1 cellular context compared by ENCODE assay signal in the genomic region with DNA sequence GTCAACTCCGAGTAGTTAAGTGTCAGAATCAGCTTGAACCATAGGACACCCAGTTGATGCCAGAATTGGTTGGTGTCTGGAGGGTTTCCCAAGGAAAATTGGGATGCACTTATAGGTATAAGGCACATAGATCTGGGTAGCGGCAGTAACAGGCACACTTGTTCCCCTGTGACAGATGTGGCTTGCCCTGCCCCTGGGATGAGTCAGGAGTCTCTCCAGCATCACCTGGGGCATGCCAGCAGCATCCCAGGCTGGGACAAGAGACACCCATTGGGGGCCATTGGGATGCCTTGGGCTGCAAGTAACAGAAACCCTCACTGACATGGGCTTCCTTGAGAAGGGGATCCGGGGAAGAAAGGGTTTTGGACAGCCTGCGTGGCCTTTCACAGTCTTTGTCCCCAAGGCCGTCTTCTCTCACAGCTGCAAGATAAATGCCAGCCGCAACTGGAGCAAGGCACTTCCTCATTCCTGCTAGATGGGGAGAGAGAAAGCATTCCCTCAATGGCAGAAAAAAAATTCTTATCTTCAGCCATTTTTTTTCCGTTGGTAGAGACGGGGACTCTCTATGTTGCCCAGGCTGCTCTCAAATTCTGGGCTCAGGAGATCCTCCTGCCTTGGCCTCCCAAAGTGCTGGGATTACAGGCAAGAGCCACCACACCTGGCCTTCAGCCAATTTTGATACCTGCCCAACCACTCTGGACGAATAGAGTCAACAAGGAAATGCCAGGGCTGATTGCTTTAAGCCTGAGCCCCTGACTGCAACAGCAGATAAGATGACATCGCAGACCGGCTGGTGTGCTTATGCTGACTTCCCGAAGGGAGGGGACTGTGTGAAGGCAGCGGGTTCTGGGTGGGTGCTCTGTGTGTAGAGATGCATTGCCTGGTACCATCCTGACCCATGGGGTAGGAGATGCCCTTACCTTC.
TF ChIP-seq lines count a peak whose summit lies in the region.

No MANE protein-coding gene starts in this region.

TF ChIP-seq in K562, 482 proteins besides CTCF, POLR2A, EP300 and RAD21 (continued from another document and continues in another):
- TF ChIP-seq ZBTB40 (IDR thresholded peaks at IDR 0.05) = no peak
- no peak for TF ChIP-seq ZBTB40 (CRISPR knock-in tag; IDR thresholded peaks at IDR 0.05)
- TF ChIP-seq SIRT6 (IDR thresholded peaks at IDR 0.05; ENCODE audit: low read depth, low read length) = no peak
- peak; percentile 30; the same call in 1 of the 2 replicates for TF ChIP-seq ZNF384 (IDR thresholded peaks at IDR 0.05; ENCODE audit: low read depth, low read length)
- no peak for TF ChIP-seq PCBP2 (IDR thresholded peaks at IDR 0.05; ENCODE audit: low read depth, low read length, poor library complexity, severe bottlenecking)
- TF ChIP-seq U2AF1 (optimal IDR thresholded peaks at IDR 0.05; ENCODE audit: low read depth, low read length) = no peak
- TF ChIP-seq ATF1 (CRISPR knock-in tag; IDR thresholded peaks at IDR 0.05) = no peak
- TF ChIP-seq ATF1 (tag; IDR thresholded peaks at IDR 0.05) = no peak
- no peak for TF ChIP-seq ZNF445 (CRISPR knock-in tag; IDR thresholded peaks at IDR 0.05; ENCODE audit: low read depth)
- TF ChIP-seq GTF2A2 (tag; IDR thresholded peaks at IDR 0.05) = no peak
- TF ChIP-seq SRF (CRISPR knock-in tag; IDR thresholded peaks at IDR 0.05) = no peak
- no peak for TF ChIP-seq STAT5A (IDR thresholded peaks at IDR 0.05; ENCODE audit: borderline replicate concordance, low read length)
- no peak for TF ChIP-seq BDP1 (IDR thresholded peaks at IDR 0.05; ENCODE audit: insufficient read depth, insufficient read length)
- TF ChIP-seq, protein P1, sequence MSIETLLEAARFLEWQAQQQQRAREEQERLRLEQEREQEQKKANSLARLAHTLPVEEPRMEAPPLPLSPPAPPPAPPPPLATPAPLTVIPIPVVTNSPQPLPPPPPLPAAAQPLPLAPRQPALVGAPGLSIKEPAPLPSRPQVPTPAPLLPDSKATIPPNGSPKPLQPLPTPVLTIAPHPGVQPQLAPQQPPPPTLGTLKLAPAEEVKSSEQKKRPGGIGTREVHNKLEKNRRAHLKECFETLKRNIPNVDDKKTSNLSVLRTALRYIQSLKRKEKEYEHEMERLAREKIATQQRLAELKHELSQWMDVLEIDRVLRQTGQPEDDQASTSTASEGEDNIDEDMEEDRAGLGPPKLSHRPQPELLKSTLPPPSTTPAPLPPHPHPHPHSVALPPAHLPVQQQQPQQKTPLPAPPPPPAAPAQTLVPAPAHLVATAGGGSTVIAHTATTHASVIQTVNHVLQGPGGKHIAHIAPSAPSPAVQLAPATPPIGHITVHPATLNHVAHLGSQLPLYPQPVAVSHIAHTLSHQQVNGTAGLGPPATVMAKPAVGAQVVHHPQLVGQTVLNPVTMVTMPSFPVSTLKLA (conservative IDR thresholded peaks at IDR 0.05) = no peak
- no peak for TF ChIP-seq POLR2AphosphoS5 (IDR thresholded peaks at IDR 0.05; ENCODE audit: control insufficient read depth, insufficient read depth, low read depth, low read length)
- no peak for TF ChIP-seq ZNF217 (CRISPR knock-in tag; IDR thresholded peaks at IDR 0.05)
- TF ChIP-seq SRSF9 (IDR thresholded peaks at IDR 0.05; ENCODE audit: borderline replicate concordance, low read depth, low read length) = no peak
- no peak for TF ChIP-seq CREB3 (tag; conservative IDR thresholded peaks at IDR 0.05; ENCODE audit: low read depth)
- TF ChIP-seq CREM (IDR thresholded peaks at IDR 0.05; ENCODE audit: low read depth) = peak; percentile 48; the same call in 1 of the 2 replicates
- TF ChIP-seq OTX1 (CRISPR knock-in tag; IDR thresholded peaks at IDR 0.05) = no peak
- no peak for TF ChIP-seq ZC3H4 (CRISPR knock-in tag; IDR thresholded peaks at IDR 0.05; ENCODE audit: borderline replicate concordance)
- no peak for TF ChIP-seq ZNF224 (CRISPR knock-in tag; IDR thresholded peaks at IDR 0.05)
- TF ChIP-seq, protein P2, sequence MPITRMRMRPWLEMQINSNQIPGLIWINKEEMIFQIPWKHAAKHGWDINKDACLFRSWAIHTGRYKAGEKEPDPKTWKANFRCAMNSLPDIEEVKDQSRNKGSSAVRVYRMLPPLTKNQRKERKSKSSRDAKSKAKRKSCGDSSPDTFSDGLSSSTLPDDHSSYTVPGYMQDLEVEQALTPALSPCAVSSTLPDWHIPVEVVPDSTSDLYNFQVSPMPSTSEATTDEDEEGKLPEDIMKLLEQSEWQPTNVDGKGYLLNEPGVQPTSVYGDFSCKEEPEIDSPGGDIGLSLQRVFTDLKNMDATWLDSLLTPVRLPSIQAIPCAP (CRISPR knock-in tag; IDR thresholded peaks at IDR 0.05; ENCODE audit: borderline replicate concordance) = no peak
- TF ChIP-seq, protein P3, sequence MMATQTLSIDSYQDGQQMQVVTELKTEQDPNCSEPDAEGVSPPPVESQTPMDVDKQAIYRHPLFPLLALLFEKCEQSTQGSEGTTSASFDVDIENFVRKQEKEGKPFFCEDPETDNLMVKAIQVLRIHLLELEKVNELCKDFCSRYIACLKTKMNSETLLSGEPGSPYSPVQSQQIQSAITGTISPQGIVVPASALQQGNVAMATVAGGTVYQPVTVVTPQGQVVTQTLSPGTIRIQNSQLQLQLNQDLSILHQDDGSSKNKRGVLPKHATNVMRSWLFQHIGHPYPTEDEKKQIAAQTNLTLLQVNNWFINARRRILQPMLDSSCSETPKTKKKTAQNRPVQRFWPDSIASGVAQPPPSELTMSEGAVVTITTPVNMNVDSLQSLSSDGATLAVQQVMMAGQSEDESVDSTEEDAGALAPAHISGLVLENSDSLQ (IDR thresholded peaks at IDR 0.05) = no peak; the same call in 1 of the 2 replicates
- no peak for TF ChIP-seq TARDBP (IDR thresholded peaks at IDR 0.05)
- no peak for TF ChIP-seq ZNF282 (CRISPR knock-in tag; IDR thresholded peaks at IDR 0.05)
- TF ChIP-seq CBFA2T2 (conservative IDR thresholded peaks at IDR 0.05) = peak; percentile 52
- TF ChIP-seq CTCFL (IDR thresholded peaks at IDR 0.05; ENCODE audit: borderline replicate concordance, insufficient read depth, low read depth, low read length, poor library complexity, severe bottlenecking) = no peak
- TF ChIP-seq PHF8 (IDR thresholded peaks at IDR 0.05; ENCODE audit: borderline replicate concordance, low read length) = no peak
- no peak for TF ChIP-seq ZNF57 (CRISPR knock-in tag; IDR thresholded peaks at IDR 0.05)
- TF ChIP-seq RUNX1 (IDR thresholded peaks at IDR 0.05; ENCODE audit: low read depth) = no peak
- no peak for TF ChIP-seq NCOA2 (IDR thresholded peaks at IDR 0.05; ENCODE audit: partially characterized antibody in 2 of 2)
- no peak for TF ChIP-seq POU5F1 (IDR thresholded peaks at IDR 0.05; ENCODE audit: borderline replicate concordance, low read depth, low read length, partially characterized antibody)
- no peak for TF ChIP-seq E2F4 (CRISPR knock-in tag; IDR thresholded peaks at IDR 0.05; ENCODE audit: low read depth)
- TF ChIP-seq, protein P4, sequence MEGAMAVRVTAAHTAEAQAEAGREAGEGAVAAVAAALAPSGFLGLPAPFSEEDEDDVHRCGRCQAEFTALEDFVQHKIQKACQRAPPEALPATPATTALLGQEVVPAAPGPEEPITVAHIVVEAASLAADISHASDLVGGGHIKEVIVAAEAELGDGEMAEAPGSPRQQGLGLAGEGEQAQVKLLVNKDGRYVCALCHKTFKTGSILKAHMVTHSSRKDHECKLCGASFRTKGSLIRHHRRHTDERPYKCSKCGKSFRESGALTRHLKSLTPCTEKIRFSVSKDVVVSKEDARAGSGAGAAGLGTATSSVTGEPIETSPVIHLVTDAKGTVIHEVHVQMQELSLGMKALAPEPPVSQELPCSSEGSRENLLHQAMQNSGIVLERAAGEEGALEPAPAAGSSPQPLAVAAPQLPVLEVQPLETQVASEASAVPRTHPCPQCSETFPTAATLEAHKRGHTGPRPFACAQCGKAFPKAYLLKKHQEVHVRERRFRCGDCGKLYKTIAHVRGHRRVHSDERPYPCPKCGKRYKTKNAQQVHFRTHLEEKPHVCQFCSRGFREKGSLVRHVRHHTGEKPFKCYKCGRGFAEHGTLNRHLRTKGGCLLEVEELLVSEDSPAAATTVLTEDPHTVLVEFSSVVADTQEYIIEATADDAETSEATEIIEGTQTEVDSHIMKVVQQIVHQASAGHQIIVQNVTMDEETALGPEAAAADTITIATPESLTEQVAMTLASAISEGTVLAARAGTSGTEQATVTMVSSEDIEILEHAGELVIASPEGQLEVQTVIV (CRISPR knock-in tag; IDR thresholded peaks at IDR 0.05; ENCODE audit: borderline replicate concordance) = no peak
